1 cellular context compared by ENCODE assay signal in genomic region chr10:73648252-73648651, GRCh38.
TF ChIP-seq lines count a peak whose summit lies in the region.

No MANE protein-coding gene starts in this region.

TF ChIP-seq in GM12878, 131 proteins besides CTCF, POLR2A, EP300 and RAD21 (continued from another document):
- TF ChIP-seq ZNF207 (IDR thresholded peaks at IDR 0.05; ENCODE audit: borderline replicate concordance) = no peak
